In genomic region chr6:105024803-105025202, GRCh38 we compare ENCODE assay signal across 29 cellular contexts.
A peak's percentile ranks its signal among the peaks of the same experiment; 100 is the strongest.
DNase-seq lines count a peak whose midpoint lies in the region; ATAC-seq, FAIRE-seq and TF ChIP-seq lines count a peak whose summit lies in the region.
"Had no signal": no experiment of that assay in that cellular context is flagged by ENCODE, and none has a peak within 500 bp of the region (broad histone marks: within the 10 kb centered on the region; RNA-seq: fewer than 3 reads in every experiment).

No MANE protein-coding gene starts in this region.

- DNase-seq in GM12878 (ENCODE audit: low read depth, low spot score), result no peak
- no peak for DNase-seq in neural crest cell (ENCODE audit: low read depth, low spot score)
- no peak for DNase-seq in substantia nigra (lab: John Stamatoyannopoulos, UW)
- no peak for DNase-seq in activated CD4-positive, alpha-beta T cell treated with anti-CD3 and anti-CD28 coated beads for 36 hours
- DNase-seq in dedifferentiated amniotic fluid mesenchymal stem cell (ENCODE audit: extremely low spot score), result no peak
- DNase-seq: activated CD4-positive, alpha-beta T cell treated with anti-CD3 and anti-CD28 coated beads, Interleukin-2, amount 50 U/mL, for 48 hours; activated naive CD4-positive, alpha-beta T cell treated with anti-CD3 and anti-CD28 coated beads, Interleukin-2, amount 10 ng/mL, durations not matched to agents 7 days and 5 days; amygdala; CD8-positive, alpha-beta T cell; DMS 273 treated with DMSO at 0.1 percent for 48 hours; esophagus squamous epithelium; hippocampal formation; left ventricle myocardium inferior; natural killer cell; NCI-H2029; NCI-H226; NCI-H69; SJCRH30; stimulated activated naive CD8-positive, alpha-beta T cell treated with anti-CD3 and anti-CD28 coated beads, Interleukin-15, amount 100 ng/mL, for 72 hours; tibial artery had no signal

- TF ChIP-seq POLR2A in GM12878 (IDR thresholded peaks at IDR 0.05; ENCODE audit: low read depth, low read length), result no peak

- CTCF ChIA-PET in GM12878 (lab: Yijun Ruan, JAX), result no interaction called here
- CTCF ChIA-PET in activated CD4-positive, alpha-beta T cell treated with anti-CD3 and anti-CD28 coated beads for 36 hours (lab: Charles Lee), result no interaction called here

- intact Hi-C loops in GM12878 (cut with micrococcal nuclease; ENCODE audit: unreplicated experiment), result no loop called here
- intact Hi-C loops in activated CD4-positive, alpha-beta T cell treated with anti-CD3 and anti-CD28 coated beads for 36 hours (cut with DNase I, micrococcal nuclease), result no loop called here

- H3K4me2 ChIP-seq in GM12878 (ENCODE audit: control insufficient read depth, insufficient read depth), result no peak overlapping the region

- no peak overlapping the region for H2AFZ ChIP-seq in GM12878 (ENCODE audit: control insufficient read depth, low read depth, low read length)

- H3K36me3 Mint-ChIP-seq in neural crest cell (ENCODE audit: low read depth), result peaks cover 2% of the 10 kb centered on the region
- H3K36me3 Mint-ChIP-seq in activated CD4-positive, alpha-beta T cell treated with anti-CD3 and anti-CD28 coated beads for 36 hours (ENCODE audit: low read depth), result no peaks in the 10 kb centered on the region
- H3K36me3 Mint-ChIP-seq: activated naive CD4-positive, alpha-beta T cell treated with anti-CD3 and anti-CD28 coated beads, Interleukin-2, amount 10 ng/mL, durations not matched to agents 7 days and 5 days; CD8-positive, alpha-beta T cell; natural killer cell had no signal

- no peaks in the 10 kb centered on the region for H4K20me1 ChIP-seq in GM12878 (ENCODE audit: control insufficient read depth, insufficient read depth)

- H3K4me1 ChIP-seq in GM12878 (ENCODE audit: control insufficient read depth, insufficient read depth, low read length), result no peaks in the 10 kb centered on the region
- H3K4me1 ChIP-seq: esophagus squamous epithelium, left ventricle myocardium inferior, tibial artery had no signal

- BruUV-seq in GM12878 (replicated peaks; lab: Mats Ljungman, UMichigan), result no TSS peak

- no peak for FAIRE-seq in GM12878 (lab: Jason Lieb, UNC)
- FAIRE-seq: frontal cortex, HepG2 had no signal

- H3K9me3 ChIP-seq in KOPT-K1 (ENCODE audit: insufficient read depth, low read length, poor library complexity, severe bottlenecking), result no peaks in the 10 kb centered on the region
- no peaks in the 10 kb centered on the region for H3K9me3 ChIP-seq in GM12878 (replicated peaks; ENCODE audit: control insufficient read depth, insufficient read depth, low read length)
- H3K9me3 ChIP-seq: esophagus squamous epithelium, left ventricle myocardium inferior, SJCRH30, tibial artery had no signal

- no peak overlapping the region for H3K4me3 ChIP-seq in GM12878
- H3K4me3 ChIP-seq: coronary artery, esophagus squamous epithelium, left ventricle myocardium inferior, SJCRH30, skin epidermis, tibial artery had no signal

- WGBS in GM12878 (ENCODE audit: insufficient coverage, insufficient replicate concordance, low lambda C conversion rate, missing lambda C conversion rate), result 9% methylated on average over 3 of the region's 3 CpGs

- H3K9ac ChIP-seq in GM12878 (ENCODE audit: control insufficient read depth, insufficient read depth, low read length), result no peak overlapping the region

- SMC1A ChIA-PET in GM12878 (lab: Charles Lee; ENCODE audit: uncharacterized antibody, unreplicated experiment), result interaction anchor here (1.0 to 1.8 kb wide), 2 partner anchors 23 to 27 kb away, joined by 3 to 5 read pairs; no protein-coding TSS in a partner anchor

- TF ChIP-seq CTCF in GM12878 (IDR thresholded peaks at IDR 0.05 in 2 of 3, conservative IDR thresholded peaks at IDR 0.05 in 1 of 3; ENCODE audit: control insufficient read depth in 2 of 3, extremely low read depth in 1 of 3, insufficient read depth in 1 of 3, low read depth in 3 of 3, low read length in 3 of 3), result no peak
- TF ChIP-seq CTCF in neural crest cell (conservative IDR thresholded peaks at IDR 0.05), result no peak

- peak; percentile 40 for ATAC-seq in GM18520 (IDR thresholded peaks at IDR 0.05; ENCODE audit: unreplicated experiment)
- ATAC-seq in GM12878, result peak; percentile 38; the same call in 2 of the 3 replicates
- ATAC-seq in activated CD4-positive, alpha-beta T cell treated with anti-CD3 and anti-CD28 coated beads for 36 hours, result no peak
- no peak for ATAC-seq in GM18519 (IDR thresholded peaks at IDR 0.05; ENCODE audit: low FRiP score, unreplicated experiment)
- ATAC-seq: CD8-positive, alpha-beta T cell; HepG2; natural killer cell; stimulated activated naive CD8-positive, alpha-beta T cell treated with anti-CD3 and anti-CD28 coated beads, Interleukin-15, amount 100 ng/mL, for 72 hours had no signal

- POLR2A ChIA-PET in GM12878 (lab: Charles Lee), result no interaction called here
- POLR2A ChIA-PET in activated CD4-positive, alpha-beta T cell treated with anti-CD3 and anti-CD28 coated beads for 36 hours (lab: Charles Lee), result no interaction called here

- no peak overlapping the region for H3K4me3 Mint-ChIP-seq in neural crest cell
- H3K4me3 Mint-ChIP-seq in activated CD4-positive, alpha-beta T cell treated with anti-CD3 and anti-CD28 coated beads for 36 hours, result no peak overlapping the region
- H3K4me3 Mint-ChIP-seq: activated naive CD4-positive, alpha-beta T cell treated with anti-CD3 and anti-CD28 coated beads, Interleukin-2, amount 10 ng/mL, durations not matched to agents 7 days and 5 days; activated T-helper 1 cell treated with anti-CD3 and anti-CD28 coated beads, Interleukin-12 subunit alpha, Interleukin-12 subunit beta, Interleukin-2, Interleukin-4 antibody, amounts not matched to agents 30 ng/mL and 10 ng/mL and 1 ng/mL, durations not matched to agents 14 hours and 24 hours and 36 hours; B cell; CD8-positive, alpha-beta T cell; natural killer cell; stimulated activated naive CD8-positive, alpha-beta T cell treated with anti-CD3 and anti-CD28 coated beads, Interleukin-15, amount 100 ng/mL, for 72 hours had no signal

- H3K27ac ChIP-seq in KOPT-K1 (ENCODE audit: low read depth, low read length, poor library complexity, severe bottlenecking) (peak overlapping the region; percentile 18), GM12878 (ENCODE audit: control insufficient read depth, insufficient read depth) (no peak overlapping the region), substantia nigra (ENCODE audit: low read depth, low read length, poor library complexity, severe bottlenecking) (no peak overlapping the region)
- H3K27ac ChIP-seq: coronary artery, esophagus squamous epithelium, left ventricle myocardium inferior, SJCRH30, skin epidermis, tibial artery had no signal

- no peaks in the 10 kb centered on the region for H3K9me3 Mint-ChIP-seq in neural crest cell
- no peaks in the 10 kb centered on the region for H3K9me3 Mint-ChIP-seq in activated CD4-positive, alpha-beta T cell treated with anti-CD3 and anti-CD28 coated beads for 36 hours (ENCODE audit: low read depth)
- H3K9me3 Mint-ChIP-seq: activated naive CD4-positive, alpha-beta T cell treated with anti-CD3 and anti-CD28 coated beads, Interleukin-2, amount 10 ng/mL, durations not matched to agents 7 days and 5 days; activated T-helper 1 cell treated with anti-CD3 and anti-CD28 coated beads, Interleukin-12 subunit alpha, Interleukin-12 subunit beta, Interleukin-2, Interleukin-4 antibody, amounts not matched to agents 30 ng/mL and 10 ng/mL and 1 ng/mL, durations not matched to agents 14 hours and 24 hours and 36 hours; CD8-positive, alpha-beta T cell; natural killer cell; stimulated activated naive CD8-positive, alpha-beta T cell treated with anti-CD3 and anti-CD28 coated beads, Interleukin-15, amount 100 ng/mL, for 72 hours had no signal

- H3K27me3 Mint-ChIP-seq in neural crest cell (ENCODE audit: low read depth), result no peaks in the 10 kb centered on the region
- H3K27me3 Mint-ChIP-seq in activated CD4-positive, alpha-beta T cell treated with anti-CD3 and anti-CD28 coated beads for 36 hours, result peaks cover 17% of the 10 kb centered on the region
- H3K27me3 Mint-ChIP-seq: activated naive CD4-positive, alpha-beta T cell treated with anti-CD3 and anti-CD28 coated beads, Interleukin-2, amount 10 ng/mL, durations not matched to agents 7 days and 5 days had no signal

- H3K4me1 Mint-ChIP-seq in neural crest cell, result peaks cover 17% of the 10 kb centered on the region
- no peaks in the 10 kb centered on the region for H3K4me1 Mint-ChIP-seq in activated CD4-positive, alpha-beta T cell treated with anti-CD3 and anti-CD28 coated beads for 36 hours
- H3K4me1 Mint-ChIP-seq: activated naive CD4-positive, alpha-beta T cell treated with anti-CD3 and anti-CD28 coated beads, Interleukin-2, amount 10 ng/mL, durations not matched to agents 7 days and 5 days; B cell; natural killer cell; stimulated activated naive CD8-positive, alpha-beta T cell treated with anti-CD3 and anti-CD28 coated beads, Interleukin-15, amount 100 ng/mL, for 72 hours had no signal

- TF ChIP-seq EP300 in GM12878 (IDR thresholded peaks at IDR 0.05; ENCODE audit: borderline replicate concordance in 1 of 2, control insufficient read depth in 1 of 2, low read depth in 2 of 2, low read length in 2 of 2), result no peak

- in situ Hi-C loops in GM12878 (cut with MboI), result no loop called here

- TF ChIP-seq RAD21 in GM12878 (IDR thresholded peaks at IDR 0.05; ENCODE audit: insufficient read depth, low read depth, low read length), result no peak

- no peaks in the 10 kb centered on the region for H3K27me3 ChIP-seq in GM12878 (replicated peaks in 1 of 2; ENCODE audit: control insufficient read depth in 2 of 2, insufficient read depth in 2 of 2, low read length in 1 of 2)
- H3K27me3 ChIP-seq: esophagus squamous epithelium, SJCRH30, tibial artery had no signal

- H3K27ac Mint-ChIP-seq in neural crest cell (ENCODE audit: unreplicated experiment), result peak overlapping the region; percentile 30
- H3K27ac Mint-ChIP-seq in activated CD4-positive, alpha-beta T cell treated with anti-CD3 and anti-CD28 coated beads for 36 hours, result no peak overlapping the region
- H3K27ac Mint-ChIP-seq: activated naive CD4-positive, alpha-beta T cell treated with anti-CD3 and anti-CD28 coated beads, Interleukin-2, amount 10 ng/mL, durations not matched to agents 7 days and 5 days; activated T-helper 1 cell treated with anti-CD3 and anti-CD28 coated beads, Interleukin-12 subunit alpha, Interleukin-12 subunit beta, Interleukin-2, Interleukin-4 antibody, amounts not matched to agents 30 ng/mL and 10 ng/mL and 1 ng/mL, durations not matched to agents 14 hours and 24 hours and 36 hours; B cell; CD8-positive, alpha-beta T cell; natural killer cell; stimulated activated naive CD8-positive, alpha-beta T cell treated with anti-CD3 and anti-CD28 coated beads, Interleukin-15, amount 100 ng/mL, for 72 hours had no signal

- no peaks in the 10 kb centered on the region for H3K79me2 ChIP-seq in GM12878 (ENCODE audit: control insufficient read depth, insufficient read depth, low read length)

- RAD21 ChIA-PET in GM12878 (lab: Charles Lee; ENCODE audit: unreplicated experiment), result interaction anchor here (1.2 to 1.3 kb wide), 2 partner anchors 10 to 53 kb away, joined by 3 to 4 read pairs; no protein-coding TSS in a partner anchor

- peaks cover 21% of the 10 kb centered on the region for H3K36me3 ChIP-seq in KOPT-K1 (ENCODE audit: insufficient read depth, low read length)
- no peaks in the 10 kb centered on the region for H3K36me3 ChIP-seq in GM12878 (ENCODE audit: control insufficient read depth in 2 of 2, insufficient read depth in 2 of 2, low read length in 1 of 2)
- H3K36me3 ChIP-seq: esophagus squamous epithelium, left ventricle myocardium inferior, SJCRH30, tibial artery had no signal

Comparison
In these comparisons a context has a peak if more than half of its experiments do, and no peak if none do; other contexts are left out.
1. ATAC-seq: peak in GM18520 (single experiment) and GM12878 (single experiment); none in activated CD4-positive, alpha-beta T cell treated with anti-CD3 and anti-CD28 coated beads for 36 hours (single experiment) and GM18519 (single experiment).